In the genomic region with DNA sequence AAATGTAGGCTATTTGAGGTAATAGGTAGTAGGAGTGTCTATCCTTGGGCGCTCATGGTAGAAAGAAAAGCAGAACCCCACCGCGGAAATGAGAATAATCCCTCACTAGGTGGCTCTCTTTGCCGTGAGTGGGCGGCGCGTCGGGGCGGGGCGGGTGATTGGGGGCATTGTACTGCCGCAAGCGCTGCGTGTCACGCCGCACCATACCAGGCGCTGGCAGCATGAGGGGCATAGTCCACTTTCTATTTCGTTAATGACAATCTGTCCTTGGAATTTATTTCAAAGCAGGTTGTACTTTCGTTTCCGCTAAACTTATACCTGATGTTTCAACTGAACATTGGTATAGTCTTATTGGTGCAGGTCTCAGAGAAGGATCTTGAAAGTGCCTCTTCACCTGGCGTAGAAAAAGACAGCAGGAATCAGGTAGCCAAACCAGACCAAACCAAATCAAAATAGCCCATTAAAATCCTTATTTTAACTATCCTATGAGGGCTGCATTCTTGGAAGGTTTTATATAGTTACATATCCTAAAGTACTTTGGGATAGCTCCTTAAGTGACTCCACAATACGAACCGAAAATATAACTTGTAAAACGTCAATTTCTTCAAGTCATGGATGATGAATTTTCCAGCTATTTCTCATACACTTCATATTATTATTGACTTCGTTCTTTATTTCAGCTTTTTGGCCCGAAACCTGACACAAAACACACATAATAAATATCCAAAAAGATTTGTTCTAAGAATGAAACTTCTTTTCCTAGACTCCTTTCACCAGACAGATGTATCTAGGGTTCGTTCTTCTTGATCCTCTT, we compare ENCODE assay signal across 8 cellular contexts. TPM values are rescaled to one million over a fixed set of nuclear protein-coding genes. Genes with fewer than 3 reads are reported as not detected.
DNase-seq lines count a peak whose midpoint lies in the region; ATAC-seq and FAIRE-seq lines count a peak whose summit lies in the region.

No MANE protein-coding gene starts in this region.

- H3K4me1 Mint-ChIP-seq in naive thymus-derived CD4-positive, alpha-beta T cell, result peaks cover 5 to 32% (median 14%) of the 10 kb centered on the region in 7 donors
- H3K4me1 Mint-ChIP-seq in stimulated activated naive B cell treated with anti-CD40 and anti-IgM and Interleukin-4, amounts not matched to agents 10 μg/mL and 1 μg/mL and 100 μg/mL, for 72 hours, result peaks cover 18 to 22% of the 10 kb centered on the region in 2 donors

- DNase-seq in D341Med (ENCODE audit: low spot score) (peak; percentile 89), Kasumi-1 (lab: John Stamatoyannopoulos, UW) (peak; percentile 87 to 89), RCC 7860 (ENCODE audit: low spot score) (peak; percentile 71), activated T-helper 1 cell treated with Interleukin-2 at 50 U/mL for 16 hours (ENCODE audit: low read depth) (peak; percentile 80), fibroblast of gingiva (ENCODE audit: low read depth) (peak; percentile 68)
- DNase-seq in naive thymus-derived CD4-positive, alpha-beta T cell, result peak; percentile 75 to 91 (median 85)
- DNase-seq in stimulated activated naive B cell treated with anti-CD40 and anti-IgM and Interleukin-4, amounts not matched to agents 10 μg/mL and 1 μg/mL and 100 μg/mL, for 72 hours, result peak; percentile 88

- peak overlapping the region; percentile 74 for H3K4me3 ChIP-seq in naive thymus-derived CD4-positive, alpha-beta T cell (ENCODE audit: low read length)

- POLR2A ChIA-PET in naive thymus-derived CD4-positive, alpha-beta T cell (lab: Charles Lee), result interaction anchor here (0.9 kb wide), 1 partner anchor 1834 kb away, joined by 3 read pairs; no protein-coding TSS in a partner anchor

- H3K9me3 ChIP-seq in naive thymus-derived CD4-positive, alpha-beta T cell (ENCODE audit: control insufficient read depth in 2 of 3, low read length in 3 of 3), result no peaks in the 10 kb centered on the region

- peaks cover 0 to 12% (median 0%) of the 10 kb centered on the region in 3 experiments for H3K36me3 ChIP-seq in naive thymus-derived CD4-positive, alpha-beta T cell (ENCODE audit: control insufficient read depth in 2 of 3, insufficient read depth in 3 of 3, low read length in 3 of 3)

- H3K4me3 Mint-ChIP-seq in naive thymus-derived CD4-positive, alpha-beta T cell, result peak overlapping the region; percentile 94 to 100 (median 98)
- H3K4me3 Mint-ChIP-seq in stimulated activated naive B cell treated with anti-CD40 and anti-IgM and Interleukin-4, amounts not matched to agents 10 μg/mL and 1 μg/mL and 100 μg/mL, for 72 hours, result peak overlapping the region; percentile 87

- peak overlapping the region in 8 of 9 donors; percentile 97 to 100 (median 99) for H3K27ac Mint-ChIP-seq in naive thymus-derived CD4-positive, alpha-beta T cell
- peak overlapping the region; percentile 98 for H3K27ac Mint-ChIP-seq in stimulated activated naive B cell treated with anti-CD40 and anti-IgM and Interleukin-4, amounts not matched to agents 10 μg/mL and 1 μg/mL and 100 μg/mL, for 72 hours

- CTCF ChIA-PET in naive thymus-derived CD4-positive, alpha-beta T cell (lab: Charles Lee), result interaction anchor here (0.7 to 3.1 kb wide), 6 partner anchors 65 to 445 kb away, joined by 3 to 16 read pairs (median 4); no protein-coding TSS in a partner anchor

- H3K9me3 Mint-ChIP-seq in naive thymus-derived CD4-positive, alpha-beta T cell, result peaks cover 0 to 6% (median 0%) of the 10 kb centered on the region in 11 donors
- H3K9me3 Mint-ChIP-seq in stimulated activated naive B cell treated with anti-CD40 and anti-IgM and Interleukin-4, amounts not matched to agents 10 μg/mL and 1 μg/mL and 100 μg/mL, for 72 hours, result no peaks in the 10 kb centered on the region

- peaks cover 17 to 24% of the 10 kb centered on the region in 2 donors for H3K4me1 ChIP-seq in naive thymus-derived CD4-positive, alpha-beta T cell (ENCODE audit: control insufficient read depth in 2 of 2, insufficient read depth in 2 of 2, low read length in 2 of 2)

- peaks cover 0 to 16% (median 0%) of the 10 kb centered on the region in 5 donors for H3K27me3 Mint-ChIP-seq in naive thymus-derived CD4-positive, alpha-beta T cell
- peaks cover 0 to 4% of the 10 kb centered on the region in 2 donors for H3K27me3 Mint-ChIP-seq in stimulated activated naive B cell treated with anti-CD40 and anti-IgM and Interleukin-4, amounts not matched to agents 10 μg/mL and 1 μg/mL and 100 μg/mL, for 72 hours

- no peaks in the 10 kb centered on the region for H3K27me3 ChIP-seq in naive thymus-derived CD4-positive, alpha-beta T cell (ENCODE audit: control insufficient read depth in 2 of 2, insufficient read depth in 2 of 2, low read length in 2 of 2)

- peak overlapping the region; percentile 90 for H3K27ac ChIP-seq in naive thymus-derived CD4-positive, alpha-beta T cell (ENCODE audit: low read depth, low read length)

- FAIRE-seq in RCC 7860 (lab: Jason Lieb, UNC), result peak; percentile 25

- intact Hi-C loops in naive thymus-derived CD4-positive, alpha-beta T cell (cut with micrococcal nuclease), result loop anchor here (1.0 to 5.0 kb wide), 25 partner anchors 8 to 1847 kb away; a partner anchor contains a TSS

- H3K36me3 Mint-ChIP-seq in naive thymus-derived CD4-positive, alpha-beta T cell, result peaks cover 0 to 8% (median 0%) of the 10 kb centered on the region in 5 donors
- H3K36me3 Mint-ChIP-seq in stimulated activated naive B cell treated with anti-CD40 and anti-IgM and Interleukin-4, amounts not matched to agents 10 μg/mL and 1 μg/mL and 100 μg/mL, for 72 hours, result peaks cover 6 to 14% of the 10 kb centered on the region in 2 donors

- ATAC-seq in GM21717 (IDR thresholded peaks at IDR 0.05; ENCODE audit: unreplicated experiment), result peak; percentile 33
- ATAC-seq in naive thymus-derived CD4-positive, alpha-beta T cell, result peak; percentile 71
- peak; percentile 46 to 54 for ATAC-seq in stimulated activated naive B cell treated with anti-CD40 and anti-IgM and Interleukin-4, amounts not matched to agents 10 μg/mL and 1 μg/mL and 100 μg/mL, for 72 hours (replicated peaks)

RNA-seq across cellular contexts. Expression of a gene that starts 1.9 kb away (rescaled TPM):
- 10 to 100 TPM; 50.2 to 87.7 (median 60.1) TPM for total RNA-seq in naive thymus-derived CD4-positive, alpha-beta T cell
- polyA plus RNA-seq in naive thymus-derived CD4-positive, alpha-beta T cell, result 10 to 100 TPM; 24.7 to 35.0 TPM

RNA-seq across cellular contexts. Expression of a gene that starts 52.2 kb away (rescaled TPM):
- total RNA-seq in naive thymus-derived CD4-positive, alpha-beta T cell, result under 1 TPM in 2 of 5 experiments, not detected in 3; 0.07 to 0.24 TPM
- not detected for polyA plus RNA-seq in naive thymus-derived CD4-positive, alpha-beta T cell

Comparison
In these comparisons a context has a peak if more than half of its experiments do, and no peak if none do; other contexts are left out.
1. Peak in every context shown above with its lines: DNase-seq, ATAC-seq, H3K4me3 ChIP-seq and H3K27ac ChIP-seq.